Comparison of ENCODE assay signal across 8 cellular contexts in genomic region chr10:100364735-100365391, GRCh38. TPM values are rescaled to one million over a fixed set of nuclear protein-coding genes. Genes with fewer than 3 reads are reported as not detected.
DNase-seq lines count a peak whose midpoint lies in the region; ATAC-seq and TF ChIP-seq lines count a peak whose summit lies in the region.

No MANE protein-coding gene starts in this region.

- H3K4me3 ChIP-seq in PC-3 (ENCODE audit: low read length) (no peak overlapping the region), epithelial cell of proximal tubule (ENCODE audit: low read depth, low read length) (no peak overlapping the region), esophagus muscularis mucosa (no peak overlapping the region)
- H3K4me3 ChIP-seq in naive thymus-derived CD4-positive, alpha-beta T cell (ENCODE audit: low read length) = no peak overlapping the region
- H3K4me3 ChIP-seq in CD4-positive, alpha-beta memory T cell (ENCODE audit: low read length in 2 of 2) = no peak overlapping the region

- peak; percentile 80 for DNase-seq in HPDE6-E6E7 (ENCODE audit: extremely low spot score)
- peak; percentile 86 for DNase-seq in PC-3
- peak; percentile 84 for DNase-seq in epithelial cell of proximal tubule (ENCODE audit: low read depth)
- no peak for DNase-seq in naive thymus-derived CD4-positive, alpha-beta T cell
- no peak for DNase-seq in CD4-positive, alpha-beta memory T cell
- no peak for DNase-seq in esophagus muscularis mucosa (ENCODE audit: extremely low spot score)

- TF ChIP-seq POLR2A in esophagus muscularis mucosa (IDR thresholded peaks at IDR 0.05; ENCODE audit: low read depth) = no peak

- H3K9me2 ChIP-seq in PC-3 (replicated peaks; ENCODE audit: low read length) = no peaks in the 10 kb centered on the region

- no peak overlapping the region for H2AFZ ChIP-seq in PC-3 (ENCODE audit: low read length)

- no peaks in the 10 kb centered on the region for H3K79me2 ChIP-seq in PC-3 (ENCODE audit: low read length)

- TF ChIP-seq CTCF in PC-3 (conservative IDR thresholded peaks at IDR 0.05; ENCODE audit: low read depth, low read length) (no peak), epithelial cell of proximal tubule (conservative IDR thresholded peaks at IDR 0.05; ENCODE audit: low read depth, low read length) (no peak), esophagus muscularis mucosa (IDR thresholded peaks at IDR 0.05) (no peak)

- peak overlapping the region; percentile 67 for H3K27ac ChIP-seq in PC-3 (ENCODE audit: low read length)
- H3K27ac ChIP-seq in naive thymus-derived CD4-positive, alpha-beta T cell (ENCODE audit: low read depth, low read length) = no peak overlapping the region
- no peak overlapping the region for H3K27ac ChIP-seq in CD4-positive, alpha-beta memory T cell (ENCODE audit: low read depth, low read length)
- no peak overlapping the region for H3K27ac ChIP-seq in esophagus muscularis mucosa (replicated peaks in 1 of 4)

- H3K9me3 Mint-ChIP-seq in naive thymus-derived CD4-positive, alpha-beta T cell = no peaks in the 10 kb centered on the region
- H3K9me3 Mint-ChIP-seq in CD4-positive, alpha-beta memory T cell = no peaks in the 10 kb centered on the region

- CTCF ChIA-PET in PC-3 (lab: Charles Lee) = interaction anchor here (0.6 kb wide), 1 partner anchor 129 kb away, joined by 4 read pairs; no protein-coding TSS in a partner anchor
- CTCF ChIA-PET in naive thymus-derived CD4-positive, alpha-beta T cell (lab: Charles Lee) = interaction anchor here (0.6 to 0.8 kb wide), 2 partner anchors 13 to 22 kb away, joined by 3 to 4 read pairs; no protein-coding TSS in a partner anchor
- CTCF ChIA-PET in CD4-positive, alpha-beta memory T cell (lab: Charles Lee; ENCODE audit: partially characterized antibody) = no interaction called here

- ATAC-seq in PC-3 (peak; percentile 91), GM18502 (IDR thresholded peaks at IDR 0.05; ENCODE audit: poor library complexity, unreplicated experiment) (no peak), HG03039 (IDR thresholded peaks at IDR 0.05; ENCODE audit: unreplicated experiment) (no peak)
- ATAC-seq in naive thymus-derived CD4-positive, alpha-beta T cell = peak; percentile 36

- H3F3A ChIP-seq in PC-3 (ENCODE audit: low read length, unreplicated experiment) = no peaks in the 10 kb centered on the region

- H3K36me3 ChIP-seq in PC-3 (ENCODE audit: low read depth, low read length) (peaks cover 1% of the 10 kb centered on the region; the same call in 1 of the 2 replicates), esophagus muscularis mucosa (peaks cover 0 to 10% (median 0%) of the 10 kb centered on the region in 4 donors)
- no peaks in the 10 kb centered on the region for H3K36me3 ChIP-seq in naive thymus-derived CD4-positive, alpha-beta T cell (ENCODE audit: control insufficient read depth in 2 of 3, insufficient read depth in 3 of 3, low read length in 3 of 3)
- no peaks in the 10 kb centered on the region for H3K36me3 ChIP-seq in CD4-positive, alpha-beta memory T cell (ENCODE audit: insufficient read depth, low read length)

- no peaks in the 10 kb centered on the region for H4K20me1 ChIP-seq in PC-3 (ENCODE audit: low read length)

- peak overlapping the region; percentile 33; the same call in 1 of the 2 replicates for H3K9ac ChIP-seq in PC-3 (ENCODE audit: low read length)

- peaks cover 0 to 38% (median 11%) of the 10 kb centered on the region in 5 donors for H3K36me3 Mint-ChIP-seq in naive thymus-derived CD4-positive, alpha-beta T cell
- peaks cover 0 to 1% of the 10 kb centered on the region in 2 donors for H3K36me3 Mint-ChIP-seq in CD4-positive, alpha-beta memory T cell

- H3K4me1 ChIP-seq in PC-3 (ENCODE audit: insufficient read depth, low read length) (peaks cover 20% of the 10 kb centered on the region), esophagus muscularis mucosa (peaks cover 7 to 12% (median 11%) of the 10 kb centered on the region in 4 donors)
- H3K4me1 ChIP-seq in naive thymus-derived CD4-positive, alpha-beta T cell (ENCODE audit: control insufficient read depth in 2 of 2, insufficient read depth in 2 of 2, low read length in 2 of 2) = peaks cover 0 to 1% of the 10 kb centered on the region in 2 donors
- peaks cover 2% of the 10 kb centered on the region for H3K4me1 ChIP-seq in CD4-positive, alpha-beta memory T cell (ENCODE audit: insufficient read depth, low read length)

- H3K27me3 ChIP-seq in PC-3 (ENCODE audit: low read length) (no peaks in the 10 kb centered on the region), esophagus muscularis mucosa (no peaks in the 10 kb centered on the region)
- H3K27me3 ChIP-seq in naive thymus-derived CD4-positive, alpha-beta T cell (ENCODE audit: control insufficient read depth in 2 of 2, insufficient read depth in 2 of 2, low read length in 2 of 2) = no peaks in the 10 kb centered on the region
- H3K27me3 ChIP-seq in CD4-positive, alpha-beta memory T cell (ENCODE audit: insufficient read depth, low read length) = no peaks in the 10 kb centered on the region

- H3K9me3 ChIP-seq in PC-3 (ENCODE audit: low read length) (no peaks in the 10 kb centered on the region), esophagus muscularis mucosa (no peaks in the 10 kb centered on the region)
- H3K9me3 ChIP-seq in naive thymus-derived CD4-positive, alpha-beta T cell (ENCODE audit: control insufficient read depth in 2 of 3, low read length in 3 of 3) = no peaks in the 10 kb centered on the region
- no peaks in the 10 kb centered on the region for H3K9me3 ChIP-seq in CD4-positive, alpha-beta memory T cell (ENCODE audit: control insufficient read depth in 1 of 2, low read length in 2 of 2)

- peak overlapping the region; percentile 17; the same call in 1 of the 2 replicates for H3K4me2 ChIP-seq in PC-3 (ENCODE audit: low read length)

- no peak overlapping the region for H3K27ac Mint-ChIP-seq in naive thymus-derived CD4-positive, alpha-beta T cell
- H3K27ac Mint-ChIP-seq in CD4-positive, alpha-beta memory T cell = no peak overlapping the region

- no peaks in the 10 kb centered on the region for H3K27me3 Mint-ChIP-seq in naive thymus-derived CD4-positive, alpha-beta T cell
- no peaks in the 10 kb centered on the region for H3K27me3 Mint-ChIP-seq in CD4-positive, alpha-beta memory T cell

- 47% methylated on average over 7 of the region's 7 CpGs for WGBS in esophagus muscularis mucosa

- peaks cover under 1 to 57% (median 12%) of the 10 kb centered on the region in 7 donors for H3K4me1 Mint-ChIP-seq in naive thymus-derived CD4-positive, alpha-beta T cell
- peaks cover under 1 to 8% (median 4%) of the 10 kb centered on the region in 4 donors for H3K4me1 Mint-ChIP-seq in CD4-positive, alpha-beta memory T cell

- no peak for TF ChIP-seq EP300 in esophagus muscularis mucosa (IDR thresholded peaks at IDR 0.05)

- intact Hi-C loops in PC-3 (cut with micrococcal nuclease) (no loop called here), esophagus muscularis mucosa (cut with DNase I) (no loop called here)
- intact Hi-C loops in naive thymus-derived CD4-positive, alpha-beta T cell (cut with micrococcal nuclease) = no loop called here
- intact Hi-C loops in CD4-positive, alpha-beta memory T cell (cut with micrococcal nuclease) = no loop called here

- POLR2A ChIA-PET in PC-3 (lab: Charles Lee; ENCODE audit: unreplicated experiment) = interaction anchor here (0.5 kb wide), 1 partner anchor 18 kb away, joined by 3 read pairs; no protein-coding TSS in a partner anchor
- POLR2A ChIA-PET in naive thymus-derived CD4-positive, alpha-beta T cell (lab: Charles Lee) = no interaction called here
- POLR2A ChIA-PET in CD4-positive, alpha-beta memory T cell (lab: Charles Lee; ENCODE audit: partially characterized antibody) = no interaction called here

- BruUV-seq in PC-3 (replicated peaks; lab: Mats Ljungman, UMichigan) = no TSS peak

- H3K4me3 Mint-ChIP-seq in naive thymus-derived CD4-positive, alpha-beta T cell = no peak overlapping the region
- H3K4me3 Mint-ChIP-seq in CD4-positive, alpha-beta memory T cell = no peak overlapping the region

RNA-seq across cellular contexts. Expression of gene SCD, which starts 17.8 kb away (rescaled TPM):
- 116 and 121 TPM in 2 replicates for total RNA-seq in PC-3 (2014; rRNA removed)
- 113 and 303 TPM in 2 replicates for total RNA-seq in epithelial cell of proximal tubule
- 100 to 1,000 TPM in 1 of 5 experiments, 1 to 10 TPM in 4; 1.1 to 121 (median 2.3) TPM for total RNA-seq in naive thymus-derived CD4-positive, alpha-beta T cell
- 1 to 10 TPM; 1.0 to 2.7 TPM for polyA plus RNA-seq in naive thymus-derived CD4-positive, alpha-beta T cell
- under 1 TPM; 0.61 to 1.00 TPM for total RNA-seq in CD4-positive, alpha-beta memory T cell
- polyA plus RNA-seq in CD4-positive, alpha-beta memory T cell = 1 to 10 TPM in 1 of 2 donors, under 1 TPM in 1; 0.77 to 1.4 TPM
- 10 to 100 TPM in 1 of 4 donors, 1 to 10 TPM in 3; 7.1 to 16.8 (median 9.1) TPM for total RNA-seq in esophagus muscularis mucosa

RNA-seq across cellular contexts. Expression of gene PKD2L1, which starts 34.8 kb away (rescaled TPM):
- total RNA-seq in PC-3 (2014; rRNA removed) (not detected in 2 replicates), epithelial cell of proximal tubule (not detected in 2 replicates), esophagus muscularis mucosa (not detected)
- total RNA-seq in naive thymus-derived CD4-positive, alpha-beta T cell = under 1 TPM in 1 of 5 experiments, not detected in 4; 0.46 TPM
- polyA plus RNA-seq in naive thymus-derived CD4-positive, alpha-beta T cell = under 1 TPM in 1 of 2 donors, not detected in 1; 0.10 TPM
- total RNA-seq in CD4-positive, alpha-beta memory T cell = not detected
- polyA plus RNA-seq in CD4-positive, alpha-beta memory T cell = not detected

Comparison
In these comparisons a context has a peak if more than half of its experiments do, and no peak if none do; other contexts are left out.
1. DNase-seq: peak in HPDE6-E6E7 (single experiment), PC-3 (single experiment) and epithelial cell of proximal tubule (single experiment); none in naive thymus-derived CD4-positive, alpha-beta T cell (0 of 9), CD4-positive, alpha-beta memory T cell (0 of 5) and esophagus muscularis mucosa (single experiment).
2. ATAC-seq: peak in PC-3 (single experiment) and naive thymus-derived CD4-positive, alpha-beta T cell (single experiment); none in GM18502 (single experiment) and HG03039 (single experiment).